21 cellular contexts compared by ENCODE assay signal in the genomic region with DNA sequence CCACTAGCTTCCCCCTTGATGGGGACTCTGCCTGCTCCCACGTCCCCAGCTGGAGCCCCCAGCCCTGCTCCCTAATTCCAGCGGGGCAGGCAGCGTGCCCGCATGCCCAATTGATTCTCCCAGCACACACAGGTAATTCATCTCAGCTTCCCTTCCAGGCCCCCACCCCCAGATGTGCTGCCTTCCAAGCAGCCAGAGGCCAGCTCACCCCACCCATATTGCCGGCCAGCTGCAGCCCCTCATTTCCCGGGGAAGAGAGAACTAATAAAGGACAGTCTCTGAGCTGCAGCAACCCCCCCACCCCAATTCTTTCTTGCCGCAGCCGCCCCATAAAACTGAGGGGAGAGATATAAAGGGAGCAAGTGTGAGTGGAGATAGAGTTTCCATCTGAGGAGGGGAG.
DNase-seq lines count a peak whose midpoint lies in the region; ATAC-seq and TF ChIP-seq lines count a peak whose summit lies in the region.
"Had no signal": no experiment of that assay in that cellular context is flagged by ENCODE, and none has a peak within 500 bp of the region (broad histone marks: within the 10 kb centered on the region; RNA-seq: fewer than 3 reads in every experiment).

No MANE protein-coding gene starts in this region.

- WGBS in neuronal stem cell (ENCODE audit: extremely low coverage in 2 of 2, insufficient read length in 2 of 2, insufficient replicate concordance in 1 of 2), 2 donors: no CpG with 5 or more reads among the region's 8 CpGs

- H3K4ac ChIP-seq in neuronal stem cell (ENCODE audit: low read length): no peak overlapping the region

- peak overlapping the region; percentile 73 for H2BK12ac ChIP-seq in neuronal stem cell (ENCODE audit: low read length)

- no peak overlapping the region for H3K27ac ChIP-seq in neuronal stem cell (replicated peaks; ENCODE audit: low read length)
- H3K27ac ChIP-seq: 22Rv1; A549; BLaER1 treated with 17β-estradiol and CSF1 and Interleukin-3, amounts not matched to agents 10 nM and 100 nM; C4-2B had no signal

- no peak overlapping the region for H3K4me3 Mint-ChIP-seq in brain
- no peak overlapping the region for H3K4me3 Mint-ChIP-seq in mesothelial cell of epicardium
- H3K4me3 Mint-ChIP-seq in nephron progenitor cell: no peak overlapping the region
- H3K4me3 Mint-ChIP-seq: B cell; CD4-positive, alpha-beta T cell; CD8-positive, alpha-beta T cell had no signal

- H3K27ac Mint-ChIP-seq in brain: peak overlapping the region in 3 of 5 experiments; percentile 81 to 93 (median 84)
- H3K27ac Mint-ChIP-seq in mesothelial cell of epicardium: peak overlapping the region; percentile 61
- H3K27ac Mint-ChIP-seq in nephron progenitor cell: peak overlapping the region; percentile 20
- H3K27ac Mint-ChIP-seq: B cell; CD4-positive, alpha-beta T cell; CD8-positive, alpha-beta T cell had no signal

- no peak overlapping the region for H4K91ac ChIP-seq in neuronal stem cell (ENCODE audit: low read depth, low read length, poor library complexity)

- H3K27me3 ChIP-seq in neuronal stem cell (ENCODE audit: control insufficient read depth in 3 of 3, insufficient read depth in 3 of 3, low read depth in 1 of 3, low read length in 3 of 3): peaks cover 0 to 19% (median 0%) of the 10 kb centered on the region in 3 experiments

- no peak overlapping the region for H3K14ac ChIP-seq in neuronal stem cell (ENCODE audit: low read length)

- H2BK120ac ChIP-seq in neuronal stem cell (ENCODE audit: low read depth, low read length): no peak overlapping the region

- H2AK5ac ChIP-seq in neuronal stem cell (ENCODE audit: low read depth, low read length): peak overlapping the region; percentile 56

- no peak overlapping the region for H3K9ac ChIP-seq in neuronal stem cell (ENCODE audit: low read depth, low read length, poor library complexity)
- H3K9ac ChIP-seq: BLaER1 treated with 17β-estradiol and CSF1 and Interleukin-3, amounts not matched to agents 10 nM and 100 nM had no signal

- H3K4me1 Mint-ChIP-seq in brain (peaks cover 88% of the 10 kb centered on the region), mesothelial cell of epicardium (peaks cover 55% of the 10 kb centered on the region), nephron progenitor cell (peaks cover 68% of the 10 kb centered on the region)

- H3K23ac ChIP-seq in neuronal stem cell (ENCODE audit: low read depth, low read length, poor library complexity): no peak overlapping the region

- no peak overlapping the region for H2BK5ac ChIP-seq in neuronal stem cell (ENCODE audit: low read length)

- no peak overlapping the region for H2BK15ac ChIP-seq in neuronal stem cell (ENCODE audit: low read length)

- ATAC-seq in GM19023 (IDR thresholded peaks at IDR 0.05; ENCODE audit: unreplicated experiment) (no peak), GM18873 (IDR thresholded peaks at IDR 0.05; ENCODE audit: low FRiP score, unreplicated experiment) (no peak), GM21717 (IDR thresholded peaks at IDR 0.05; ENCODE audit: unreplicated experiment) (no peak)
- ATAC-seq: A549; CD8-positive, alpha-beta T cell; GM12878 had no signal

- peaks cover 0 to 4% (median 0%) of the 10 kb centered on the region in 5 experiments for H3K9me3 Mint-ChIP-seq in brain
- peaks cover 3% of the 10 kb centered on the region for H3K9me3 Mint-ChIP-seq in mesothelial cell of epicardium
- peaks cover 41% of the 10 kb centered on the region for H3K9me3 Mint-ChIP-seq in nephron progenitor cell
- H3K9me3 Mint-ChIP-seq: CD4-positive, alpha-beta T cell; CD8-positive, alpha-beta T cell had no signal

- no peaks in the 10 kb centered on the region for H3K36me3 ChIP-seq in neuronal stem cell (replicated peaks in 1 of 2; ENCODE audit: control insufficient read depth in 2 of 2, insufficient read depth in 2 of 2, low read length in 2 of 2)
- H3K36me3 ChIP-seq: BLaER1 treated with 17β-estradiol and CSF1 and Interleukin-3, amounts not matched to agents 10 nM and 100 nM had no signal

- DNase-seq in mesothelial cell of epicardium (ENCODE audit: low spot score in 2 of 2, unreplicated experiment in 2 of 2) (no peak), nephron progenitor cell (no peak), neuronal stem cell (ENCODE audit: low spot score) (no peak), dermis blood vessel endothelial cell (no peak)
- DNase-seq: AML-193; Caco-2; Calu3; CD4-positive, alpha-beta T cell; CD8-positive, alpha-beta T cell; DMS79 treated with DMSO at 0.1 percent for 48 hours; GF-D8 had no signal

- no peak overlapping the region for H3K4me3 ChIP-seq in neuronal stem cell (ENCODE audit: low read length in 2 of 2)
- H3K4me3 ChIP-seq: A549; BLaER1 treated with 17β-estradiol and CSF1 and Interleukin-3, amounts not matched to agents 10 nM and 100 nM; GM12878 had no signal

- H3K27me3 Mint-ChIP-seq in brain: no peaks in the 10 kb centered on the region
- no peaks in the 10 kb centered on the region for H3K27me3 Mint-ChIP-seq in mesothelial cell of epicardium (ENCODE audit: low read depth)
- H3K27me3 Mint-ChIP-seq in nephron progenitor cell (ENCODE audit: low read depth, poor library complexity): peaks cover 18% of the 10 kb centered on the region
- H3K27me3 Mint-ChIP-seq: CD4-positive, alpha-beta T cell had no signal

- H4K8ac ChIP-seq in neuronal stem cell (ENCODE audit: low read depth, low read length): no peak overlapping the region

- H2AFZ ChIP-seq in neuronal stem cell (ENCODE audit: low read length): no peak overlapping the region

- H3K4me1 ChIP-seq in neuronal stem cell (ENCODE audit: control insufficient read depth in 2 of 2, insufficient read depth in 1 of 2, low read depth in 1 of 2, low read length in 2 of 2): peaks cover 19 to 28% of the 10 kb centered on the region in 2 donors
- H3K4me1 ChIP-seq: Caco-2 had no signal

- H3K36me3 Mint-ChIP-seq in brain (no peaks in the 10 kb centered on the region), mesothelial cell of epicardium (no peaks in the 10 kb centered on the region), nephron progenitor cell (ENCODE audit: low read depth) (no peaks in the 10 kb centered on the region)
- H3K36me3 Mint-ChIP-seq: CD8-positive, alpha-beta T cell had no signal

- H3K9me3 ChIP-seq in neuronal stem cell (replicated peaks in 1 of 2; ENCODE audit: control insufficient read depth in 2 of 2, insufficient read depth in 1 of 2, low read depth in 1 of 2, low read length in 2 of 2): no peaks in the 10 kb centered on the region
- H3K9me3 ChIP-seq: A549; BLaER1 treated with 17β-estradiol and CSF1 and Interleukin-3, amounts not matched to agents 10 nM and 100 nM; Caco-2 had no signal

- no peak overlapping the region for H3K18ac ChIP-seq in neuronal stem cell (ENCODE audit: low read length)

- no peaks in the 10 kb centered on the region for H3K79me1 ChIP-seq in neuronal stem cell (ENCODE audit: low read depth, low read length)

- H3K4me2 ChIP-seq in neuronal stem cell (ENCODE audit: insufficient read depth, low read length, poor library complexity, severe bottlenecking): no peak overlapping the region
- H3K4me2 ChIP-seq: A549; BLaER1 treated with 17β-estradiol and CSF1 and Interleukin-3, amounts not matched to agents 10 nM and 100 nM had no signal

- TF ChIP-seq CTCF in brain (conservative IDR thresholded peaks at IDR 0.05) (no peak), mesothelial cell of epicardium (IDR thresholded peaks at IDR 0.05; ENCODE audit: unreplicated experiment) (no peak), nephron progenitor cell (IDR thresholded peaks at IDR 0.05) (no peak)

Comparison
In these comparisons a context has a peak if more than half of its experiments do, and no peak if none do; other contexts are left out.
1. H3K27ac Mint-ChIP-seq: peak in every context shown above with its lines; median percentile 84 in brain; 61 in mesothelial cell of epicardium; 20 in nephron progenitor cell.